8 cellular contexts compared by ENCODE assay signal in the genomic region with DNA sequence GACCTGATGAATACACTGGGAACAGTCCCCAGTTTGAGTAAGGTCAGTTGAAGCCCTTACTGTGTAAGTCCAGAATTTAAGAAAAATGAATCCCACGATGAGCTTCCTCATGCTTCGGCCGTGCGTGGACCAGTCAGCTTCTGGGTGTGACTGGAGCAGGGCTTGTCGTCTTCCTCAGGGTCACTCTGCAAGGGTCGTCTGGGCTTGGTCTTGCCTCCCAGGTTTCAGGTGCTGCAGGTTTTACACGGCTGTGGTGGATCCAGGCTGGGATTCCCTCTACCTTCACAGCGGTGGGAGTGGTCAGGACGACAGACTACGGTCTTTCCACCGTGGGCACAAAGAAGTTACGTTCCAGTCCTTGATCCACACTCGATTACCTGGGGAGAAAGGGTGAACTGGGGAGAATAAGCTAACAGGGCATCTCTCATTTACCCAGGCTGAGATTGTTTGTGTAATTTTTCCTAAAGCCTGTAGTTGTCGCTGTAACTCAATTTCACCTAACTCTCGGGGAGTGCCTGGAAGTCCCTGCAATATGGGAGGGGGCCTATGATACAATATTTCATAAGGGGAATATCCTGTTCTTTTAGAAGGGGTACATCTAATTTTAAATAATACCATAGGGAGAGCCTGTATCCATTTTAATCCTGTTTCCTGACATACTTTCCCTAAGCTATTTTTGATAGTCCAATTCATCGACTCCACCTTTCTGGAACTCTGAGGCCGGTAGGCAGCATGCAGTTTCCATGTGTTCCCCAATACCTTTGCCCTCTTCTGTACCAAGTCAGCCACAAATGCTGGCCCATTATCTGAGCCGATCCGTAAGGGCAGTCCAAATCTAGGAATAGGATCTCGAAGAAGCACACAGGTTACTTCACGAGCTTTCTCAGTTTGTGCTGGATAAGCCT.
A peak's percentile ranks its signal among the peaks of the same experiment; 100 is the strongest.
DNase-seq lines count a peak whose midpoint lies in the region; TF ChIP-seq lines count a peak whose summit lies in the region.
"Not testable (repeated sequence)": the region's sequence is repeated elsewhere in the genome, so short reads cannot be mapped to it uniquely, and the experiment has no call there.

No MANE protein-coding gene starts in this region.

- not testable (repeated sequence) for H3K9me3 ChIP-seq in Peyer's patch; breast epithelium; smooth muscle cell (replicated peaks; ENCODE audit: low read depth)

- H3K23ac ChIP-seq in mesendoderm (ENCODE audit: low read length) = not testable (repeated sequence)

- not testable (repeated sequence) for H3K18ac ChIP-seq in mesendoderm (ENCODE audit: low read length)

- H4K8ac ChIP-seq in mesendoderm (ENCODE audit: low read depth, low read length) = not testable (repeated sequence)

- not testable (repeated sequence) for H3K27me3 ChIP-seq in BJ (ENCODE audit: control insufficient read depth, insufficient read depth, low read length); Peyer's patch; breast epithelium; mesendoderm (ENCODE audit: insufficient read depth, low read length, poor library complexity); smooth muscle cell (ENCODE audit: low read depth)

- H3K79me2 ChIP-seq in mesendoderm (ENCODE audit: control insufficient read depth, insufficient read depth, low read length); smooth muscle cell (ENCODE audit: low read depth): not testable (repeated sequence)

- H2AFZ ChIP-seq in smooth muscle cell (ENCODE audit: low read depth) = not testable (repeated sequence)

- not testable (repeated sequence) for H3K79me1 ChIP-seq in mesendoderm (ENCODE audit: low read length)

- not testable (repeated sequence) for H2AK5ac ChIP-seq in mesendoderm (ENCODE audit: low read length)

- not testable (repeated sequence) for H2BK15ac ChIP-seq in mesendoderm (replicated peaks; ENCODE audit: low read depth)

- H3K4ac ChIP-seq in mesendoderm (ENCODE audit: low read depth, low read length) = not testable (repeated sequence)

- H3K4me2 ChIP-seq in mesendoderm (ENCODE audit: low read length) = not testable (repeated sequence)
- peak overlapping the region; percentile 71 for H3K4me2 ChIP-seq in smooth muscle cell

- H3K56ac ChIP-seq in mesendoderm (ENCODE audit: low read length) = not testable (repeated sequence)

- not testable (repeated sequence) for H2BK5ac ChIP-seq in mesendoderm (ENCODE audit: low read length)

- POLR2A ChIA-PET in BJ (lab: Charles Lee) = not testable (repeated sequence)

- H4K5ac ChIP-seq in mesendoderm (ENCODE audit: low read length) = not testable (repeated sequence)

- TF ChIP-seq CTCF in BJ (IDR thresholded peaks at IDR 0.05; ENCODE audit: insufficient read depth, low read depth, low read length) (peak; percentile 38; the same call in 1 of the 2 replicates), GM12873 (IDR thresholded peaks at IDR 0.05; ENCODE audit: insufficient read depth, low read depth, low read length, missing control alignments) (peak; percentile 57), Peyer's patch (IDR thresholded peaks at IDR 0.05) (peak in 5 of 6 experiments; percentile 8 to 68 (median 53)), breast epithelium (IDR thresholded peaks at IDR 0.05) (peak; percentile 39 to 70 (median 47)), fibroblast of the aortic adventitia (IDR thresholded peaks at IDR 0.05; ENCODE audit: insufficient read depth, low read length) (peak; percentile 46), smooth muscle cell (IDR thresholded peaks at IDR 0.05; ENCODE audit: borderline replicate concordance, insufficient read depth, poor library complexity, severe bottlenecking) (peak; percentile 60)

- not testable (repeated sequence) for H2BK120ac ChIP-seq in mesendoderm (ENCODE audit: low read depth, low read length)

- H4K20me1 ChIP-seq in smooth muscle cell (ENCODE audit: low read depth) = not testable (repeated sequence)

- no CpG with 5 or more reads among the region's 21 CpGs for WGBS in mesendoderm (ENCODE audit: extremely low coverage, insufficient coverage, low lambda C conversion rate)
- WGBS in smooth muscle cell (ENCODE audit: low lambda C conversion rate) = 63% methylated on average over 21 of the region's 21 CpGs

- not testable (repeated sequence) for H3F3A ChIP-seq in smooth muscle cell (ENCODE audit: low read depth)

- H3K36me3 ChIP-seq in BJ (ENCODE audit: control insufficient read depth, insufficient read depth, low read length); Peyer's patch; breast epithelium; mesendoderm (ENCODE audit: control insufficient read depth, insufficient read depth, low read length); smooth muscle cell (ENCODE audit: low read depth): not testable (repeated sequence)

- not testable (repeated sequence) for DNase-seq in BJ (ENCODE audit: low read depth); breast epithelium (ENCODE audit: low spot score in 2 of 2); smooth muscle cell (lab: John Stamatoyannopoulos, UW; ENCODE audit: unreplicated experiment)
- peak; percentile 6 to 69 (median 14) for DNase-seq in NCI-H1417 (lab: John Stamatoyannopoulos, UW)
- DNase-seq in Peyer's patch = peak in 1 of 3 donors; percentile 32
- peak; percentile 33 for DNase-seq in fibroblast of the aortic adventitia (ENCODE audit: low read depth)
- DNase-seq in mesendoderm = peak; percentile 31

- intact Hi-C loops in breast epithelium (cut with DNase I; ENCODE audit: low total_unique reads) = not testable (repeated sequence)

- TF ChIP-seq POLR2A in Peyer's patch (IDR thresholded peaks at IDR 0.05); breast epithelium (IDR thresholded peaks at IDR 0.05): not testable (repeated sequence)

- CTCF ChIA-PET in BJ (lab: Yijun Ruan, JAX) = interaction anchor here (0.6 to 2.5 kb wide), 17 partner anchors 7 to 428 kb away, joined by 3 to 7 read pairs (median 4); partner anchors contain the start of genes IFT20 and TNFAIP1

- not testable (repeated sequence) for H3K4me1 ChIP-seq in Peyer's patch; breast epithelium; mesendoderm (ENCODE audit: control insufficient read depth, low read depth, low read length); smooth muscle cell (ENCODE audit: low read depth)

- H3K27ac ChIP-seq in Peyer's patch (peak overlapping the region in 1 of 4 donors; percentile 25), breast epithelium (peak overlapping the region; percentile 90 to 93), smooth muscle cell (ENCODE audit: low read depth) (peak overlapping the region; percentile 86)
- H3K27ac ChIP-seq in mesendoderm (ENCODE audit: low read depth, low read length) = not testable (repeated sequence)

- not testable (repeated sequence) for H3K4me3 ChIP-seq in BJ (ENCODE audit: low read depth, low read length); Peyer's patch; fibroblast of the aortic adventitia (ENCODE audit: low read depth, low read length); mesendoderm (ENCODE audit: low read length)
- H3K4me3 ChIP-seq in breast epithelium (peak overlapping the region in 2 of 3 donors; percentile 53 to 59), smooth muscle cell (peak overlapping the region; percentile 29)

- not testable (repeated sequence) for H3K9ac ChIP-seq in mesendoderm (ENCODE audit: low read length)
- peak overlapping the region; percentile 61 for H3K9ac ChIP-seq in smooth muscle cell (ENCODE audit: low read depth)
